Comparison of ENCODE assay signal across 16 cellular contexts in genomic region chr2:61175036-61175435, GRCh38. TPM values are rescaled to one million over a fixed set of nuclear protein-coding genes. Genes with fewer than 3 reads are reported as not detected.
DNase-seq lines count a peak whose midpoint lies in the region; ATAC-seq and TF ChIP-seq lines count a peak whose summit lies in the region.
"Had no signal": no experiment of that assay in that cellular context is flagged by ENCODE, and none has a peak within 500 bp of the region (broad histone marks: within the 10 kb centered on the region; RNA-seq: fewer than 3 reads in every experiment).

No MANE protein-coding gene starts in this region.

- CTCF ChIA-PET in activated CD8-positive, alpha-beta T cell treated with anti-CD3 and anti-CD28 coated beads, Interleukin-2, amount 10 ng/mL, durations not matched to agents 7 days and 5 days (lab: Charles Lee) = no interaction called here
- CTCF ChIA-PET in activated CD8-positive, alpha-beta T cell treated with anti-CD3 and anti-CD28 coated beads for 36 hours (lab: Charles Lee) = no interaction called here
- CTCF ChIA-PET in CD4-positive, alpha-beta memory T cell (lab: Charles Lee; ENCODE audit: partially characterized antibody) = no interaction called here

- H3K36me3 Mint-ChIP-seq in activated CD8-positive, alpha-beta T cell treated with anti-CD3 and anti-CD28 coated beads, Interleukin-2, amount 10 ng/mL, durations not matched to agents 7 days and 5 days (ENCODE audit: low read depth) = peaks cover 17% of the 10 kb centered on the region
- peaks cover 18% of the 10 kb centered on the region for H3K36me3 Mint-ChIP-seq in activated CD8-positive, alpha-beta T cell treated with anti-CD3 and anti-CD28 coated beads for 36 hours (ENCODE audit: low read depth)
- H3K36me3 Mint-ChIP-seq in CD4-positive, alpha-beta memory T cell = peaks cover 6 to 27% of the 10 kb centered on the region in 2 donors
- peaks cover 12% of the 10 kb centered on the region for H3K36me3 Mint-ChIP-seq in central memory CD8-positive, alpha-beta T cell (ENCODE audit: insufficient read depth)
- H3K36me3 Mint-ChIP-seq in nephron (ENCODE audit: low read depth) = no peaks in the 10 kb centered on the region

- peaks cover 10% of the 10 kb centered on the region for H3K27me3 Mint-ChIP-seq in activated CD8-positive, alpha-beta T cell treated with anti-CD3 and anti-CD28 coated beads, Interleukin-2, amount 10 ng/mL, durations not matched to agents 7 days and 5 days (ENCODE audit: low read depth)
- no peaks in the 10 kb centered on the region for H3K27me3 Mint-ChIP-seq in activated CD8-positive, alpha-beta T cell treated with anti-CD3 and anti-CD28 coated beads for 36 hours
- no peaks in the 10 kb centered on the region for H3K27me3 Mint-ChIP-seq in CD4-positive, alpha-beta memory T cell
- no peaks in the 10 kb centered on the region for H3K27me3 Mint-ChIP-seq in central memory CD8-positive, alpha-beta T cell
- H3K27me3 Mint-ChIP-seq in nephron (ENCODE audit: low read depth) = peaks cover 7% of the 10 kb centered on the region

- H3K27ac Mint-ChIP-seq in activated CD8-positive, alpha-beta T cell treated with anti-CD3 and anti-CD28 coated beads, Interleukin-2, amount 10 ng/mL, durations not matched to agents 7 days and 5 days = no peak overlapping the region
- H3K27ac Mint-ChIP-seq in activated CD8-positive, alpha-beta T cell treated with anti-CD3 and anti-CD28 coated beads for 36 hours = no peak overlapping the region
- H3K27ac Mint-ChIP-seq in CD4-positive, alpha-beta memory T cell = peak overlapping the region in 5 of 7 donors; percentile 13 to 88 (median 44)
- H3K27ac Mint-ChIP-seq in central memory CD8-positive, alpha-beta T cell (ENCODE audit: low read depth) = no peak overlapping the region
- no peak overlapping the region for H3K27ac Mint-ChIP-seq in nephron
- H3K27ac Mint-ChIP-seq: GM23338 had no signal

- no peaks in the 10 kb centered on the region for H3K36me3 ChIP-seq in CD4-positive, alpha-beta memory T cell (ENCODE audit: insufficient read depth, low read length)

- no peaks in the 10 kb centered on the region for H3K9me3 Mint-ChIP-seq in activated CD8-positive, alpha-beta T cell treated with anti-CD3 and anti-CD28 coated beads, Interleukin-2, amount 10 ng/mL, durations not matched to agents 7 days and 5 days (ENCODE audit: insufficient read depth)
- H3K9me3 Mint-ChIP-seq in activated CD8-positive, alpha-beta T cell treated with anti-CD3 and anti-CD28 coated beads for 36 hours = no peaks in the 10 kb centered on the region
- no peaks in the 10 kb centered on the region for H3K9me3 Mint-ChIP-seq in CD4-positive, alpha-beta memory T cell
- H3K9me3 Mint-ChIP-seq in central memory CD8-positive, alpha-beta T cell = no peaks in the 10 kb centered on the region
- H3K9me3 Mint-ChIP-seq in nephron = no peaks in the 10 kb centered on the region
- H3K9me3 Mint-ChIP-seq: CD14-positive monocyte, GM23338 had no signal

- H3K9me3 ChIP-seq in CD4-positive, alpha-beta memory T cell (ENCODE audit: control insufficient read depth in 1 of 2, low read length in 2 of 2) = no peaks in the 10 kb centered on the region
- H3K9me3 ChIP-seq: A549 had no signal

- intact Hi-C loops in activated CD8-positive, alpha-beta T cell treated with anti-CD3 and anti-CD28 coated beads for 36 hours (cut with micrococcal nuclease) = no loop called here
- intact Hi-C loops in CD4-positive, alpha-beta memory T cell (cut with micrococcal nuclease) = loop anchor here (5.0 to 10.0 kb wide), 2 partner anchors 290 to 418 kb away; partner anchors contain the start of genes PAPOLG and REL

- H3K4me1 Mint-ChIP-seq in activated CD8-positive, alpha-beta T cell treated with anti-CD3 and anti-CD28 coated beads, Interleukin-2, amount 10 ng/mL, durations not matched to agents 7 days and 5 days (ENCODE audit: low read depth) = peaks cover 34% of the 10 kb centered on the region
- peaks cover 27% of the 10 kb centered on the region for H3K4me1 Mint-ChIP-seq in activated CD8-positive, alpha-beta T cell treated with anti-CD3 and anti-CD28 coated beads for 36 hours (ENCODE audit: low read depth)
- peaks cover 25 to 36% (median 27%) of the 10 kb centered on the region in 4 donors for H3K4me1 Mint-ChIP-seq in CD4-positive, alpha-beta memory T cell
- H3K4me1 Mint-ChIP-seq in central memory CD8-positive, alpha-beta T cell = peaks cover 32% of the 10 kb centered on the region
- peaks cover 27% of the 10 kb centered on the region for H3K4me1 Mint-ChIP-seq in nephron

- H3K4me1 ChIP-seq in CD4-positive, alpha-beta memory T cell (ENCODE audit: insufficient read depth, low read length) = peaks cover 26% of the 10 kb centered on the region

- peak overlapping the region; percentile 85 for H3K4me3 Mint-ChIP-seq in activated CD8-positive, alpha-beta T cell treated with anti-CD3 and anti-CD28 coated beads, Interleukin-2, amount 10 ng/mL, durations not matched to agents 7 days and 5 days
- H3K4me3 Mint-ChIP-seq in activated CD8-positive, alpha-beta T cell treated with anti-CD3 and anti-CD28 coated beads for 36 hours = no peak overlapping the region
- peak overlapping the region in 4 of 8 donors; percentile 35 to 95 (median 85) for H3K4me3 Mint-ChIP-seq in CD4-positive, alpha-beta memory T cell
- peak overlapping the region; percentile 3 for H3K4me3 Mint-ChIP-seq in central memory CD8-positive, alpha-beta T cell
- peak overlapping the region; percentile 40 to 83 (median 48) for H3K4me3 Mint-ChIP-seq in nephron
- H3K4me3 Mint-ChIP-seq: GM23338 had no signal

- no peak for ATAC-seq in activated CD8-positive, alpha-beta T cell treated with anti-CD3 and anti-CD28 coated beads, Interleukin-2, amount 10 ng/mL, durations not matched to agents 7 days and 5 days
- ATAC-seq in activated CD8-positive, alpha-beta T cell treated with anti-CD3 and anti-CD28 coated beads for 36 hours = no peak
- ATAC-seq in central memory CD8-positive, alpha-beta T cell (replicated peaks; ENCODE audit: extremely low read depth, poor library complexity, severe bottlenecking) = no peak
- ATAC-seq: A549, GM23338 had no signal

- TF ChIP-seq CTCF in activated CD8-positive, alpha-beta T cell treated with anti-CD3 and anti-CD28 coated beads for 36 hours (IDR thresholded peaks at IDR 0.05) = no peak
- no peak for TF ChIP-seq CTCF in nephron (IDR thresholded peaks at IDR 0.05; ENCODE audit: unreplicated experiment in 3 of 3)

- H3K4me3 ChIP-seq in CD4-positive, alpha-beta memory T cell (ENCODE audit: low read length in 2 of 2) = no peak overlapping the region
- H3K4me3 ChIP-seq: A549, GM23338 had no signal

- no peak overlapping the region for H3K27ac ChIP-seq in CD4-positive, alpha-beta memory T cell (ENCODE audit: low read depth, low read length)
- H3K27ac ChIP-seq: A549 had no signal

- no peak for DNase-seq in activated CD8-positive, alpha-beta T cell treated with anti-CD3 and anti-CD28 coated beads, Interleukin-2, amount 10 ng/mL, durations not matched to agents 7 days and 5 days
- DNase-seq in activated CD8-positive, alpha-beta T cell treated with anti-CD3 and anti-CD28 coated beads for 36 hours = no peak
- DNase-seq in CD4-positive, alpha-beta memory T cell = no peak
- no peak for DNase-seq in central memory CD8-positive, alpha-beta T cell (ENCODE audit: low spot score in 2 of 2)
- DNase-seq in CD1c-positive myeloid dendritic cell (ENCODE audit: extremely low spot score) (no peak), NCI-H1092 treated with DMSO at 0.1 percent for 48 hours (lab: John Stamatoyannopoulos, UW) (no peak)
- DNase-seq: GF-D8, KBM-7, NCI-H1092, NCI-H1694 treated with DMSO at 0.1 percent for 48 hours, NCI-H345, NCI-H526 treated with DMSO at 0.1 percent for 48 hours had no signal

- no peaks in the 10 kb centered on the region for H3K27me3 ChIP-seq in CD4-positive, alpha-beta memory T cell (ENCODE audit: insufficient read depth, low read length)

- POLR2A ChIA-PET in activated CD8-positive, alpha-beta T cell treated with anti-CD3 and anti-CD28 coated beads, Interleukin-2, amount 10 ng/mL, durations not matched to agents 7 days and 5 days (lab: Charles Lee) = no interaction called here
- POLR2A ChIA-PET in activated CD8-positive, alpha-beta T cell treated with anti-CD3 and anti-CD28 coated beads for 36 hours (lab: Charles Lee) = interaction anchor here (0.7 to 1.0 kb wide), 2 partner anchors 10 to 66 kb away, joined by 3 to 4 read pairs; no protein-coding TSS in a partner anchor
- POLR2A ChIA-PET in CD4-positive, alpha-beta memory T cell (lab: Charles Lee; ENCODE audit: partially characterized antibody) = interaction anchor here (3.2 kb wide), 1 partner anchor 12 kb away, joined by 17 read pairs; the partner anchor contains the start of gene C2orf74

RNA-seq across cellular contexts. Expression of gene C2orf74, which starts 13.0 kb away (rescaled TPM):
- 1 to 10 TPM; 8.4 to 8.8 TPM for total RNA-seq in activated CD8-positive, alpha-beta T cell treated with anti-CD3 and anti-CD28 coated beads, Interleukin-2, amount 10 ng/mL, durations not matched to agents 7 days and 5 days
- 10 to 100 TPM; 13.3 to 14.0 TPM for total RNA-seq in activated CD8-positive, alpha-beta T cell treated with anti-CD3 and anti-CD28 coated beads for 36 hours
- total RNA-seq in CD4-positive, alpha-beta memory T cell = 10 to 100 TPM; 18.3 to 19.3 TPM
- 10 to 100 TPM; 36.7 to 38.1 TPM for polyA plus RNA-seq in CD4-positive, alpha-beta memory T cell

Comparison
In these comparisons a context has a peak if more than half of its experiments do, and no peak if none do; other contexts are left out.
1. H3K27ac Mint-ChIP-seq: peak in CD4-positive, alpha-beta memory T cell (5 of 7); none in activated CD8-positive, alpha-beta T cell treated with anti-CD3 and anti-CD28 coated beads, Interleukin-2, amount 10 ng/mL, durations not matched to agents 7 days and 5 days (single experiment), activated CD8-positive, alpha-beta T cell treated with anti-CD3 and anti-CD28 coated beads for 36 hours (single experiment), central memory CD8-positive, alpha-beta T cell (single experiment) and nephron (0 of 3).